ENCODE assay signal across 33 cellular contexts in genomic region chr1:42977653-42978052, GRCh38.
"Had no signal": no experiment of that assay in that cellular context is flagged by ENCODE, and none has a peak within 500 bp of the region (broad histone marks: within the 10 kb centered on the region; RNA-seq: fewer than 3 reads in every experiment).

No MANE protein-coding gene starts in this region.

- H3K27me3 Mint-ChIP-seq: naive thymus-derived CD4-positive, alpha-beta T cell had no signal

- DNase-seq: dermis blood vessel endothelial cell; effector memory CD4-positive, alpha-beta T cell; erythroblast; esophagus squamous epithelium; foreskin melanocyte; glutamatergic neuron; hypothalamus; immature natural killer cell; islet precursor cell; kidney glomerular epithelial cell; left colon; left ventricle myocardium superior; lower lobe of right lung; mucosa of descending colon; naive thymus-derived CD4-positive, alpha-beta T cell; nucleus accumbens; ovary; psoas muscle; right cardiac atrium; sigmoid colon; stimulated activated CD4-positive, alpha-beta T cell treated with anti-CD3 and anti-CD28 coated beads, Interleukin-2, amount 100 ng/mL, for 24 hours; stimulated activated CD4-positive, alpha-beta T cell treated with anti-CD3 and anti-CD28 coated beads, Interleukin-4, amount 100 ng/mL, for 24 hours; stimulated activated naive CD8-positive, alpha-beta T cell treated with anti-CD3 and anti-CD28 coated beads, Interleukin-15, Interleukin-2, amounts not matched to agents 100 U/mL and 50 U/mL, for 24 hours; substantia nigra; testis; tibial artery had no signal

- ATAC-seq: left colon; left ventricle myocardium superior; lower lobe of right lung; mucosa of descending colon; naive thymus-derived CD4-positive, alpha-beta T cell; psoas muscle; right cardiac atrium; stimulated activated effector memory CD8-positive, alpha-beta T cell treated with anti-CD3 and anti-CD28 coated beads, Interleukin-12 subunit alpha, Interleukin-12 subunit beta, amount 100 ng/mL, for 72 hours; stimulated activated naive CD8-positive, alpha-beta T cell treated with anti-CD3 and anti-CD28 coated beads, Interleukin-15, Interleukin-2, amounts not matched to agents 100 U/mL and 50 U/mL, for 24 hours had no signal

- H3K4me3 Mint-ChIP-seq: immature natural killer cell; mesothelial cell of epicardium; naive thymus-derived CD4-positive, alpha-beta T cell; nephron; stimulated activated effector memory CD8-positive, alpha-beta T cell treated with anti-CD3 and anti-CD28 coated beads, Interleukin-12 subunit alpha, Interleukin-12 subunit beta, amount 100 ng/mL, for 72 hours had no signal

- H3K9me3 Mint-ChIP-seq: immature natural killer cell; mesothelial cell of epicardium; nephron; stimulated activated effector memory CD8-positive, alpha-beta T cell treated with anti-CD3 and anti-CD28 coated beads, Interleukin-12 subunit alpha, Interleukin-12 subunit beta, amount 100 ng/mL, for 72 hours had no signal

- H3K27ac Mint-ChIP-seq: immature natural killer cell; mesothelial cell of epicardium; nephron; stimulated activated effector memory CD8-positive, alpha-beta T cell treated with anti-CD3 and anti-CD28 coated beads, Interleukin-12 subunit alpha, Interleukin-12 subunit beta, amount 100 ng/mL, for 72 hours had no signal

- H3K4me1 ChIP-seq: esophagus squamous epithelium, lower lobe of right lung, psoas muscle, testis, tibial artery, upper lobe of left lung had no signal

- H3K27me3 ChIP-seq: esophagus squamous epithelium, ovary, sigmoid colon, testis, tibial artery, upper lobe of left lung had no signal

- H3K4me3 ChIP-seq: coronary artery, esophagus squamous epithelium, lower lobe of right lung, mucosa of descending colon, ovary, psoas muscle, sigmoid colon, testis, tibial artery, upper lobe of left lung had no signal

- H3K27ac ChIP-seq: coronary artery, esophagus squamous epithelium, lower lobe of right lung, ovary, psoas muscle, sigmoid colon, testis, tibial artery, upper lobe of left lung had no signal

- FAIRE-seq: endothelial cell of umbilical vein, urothelium cell line had no signal

- H3K36me3 ChIP-seq: esophagus squamous epithelium, lower lobe of right lung, ovary, sigmoid colon, upper lobe of left lung had no signal

- H3K4me1 Mint-ChIP-seq: stimulated activated effector memory CD8-positive, alpha-beta T cell treated with anti-CD3 and anti-CD28 coated beads, Interleukin-12 subunit alpha, Interleukin-12 subunit beta, amount 100 ng/mL, for 72 hours had no signal

- H3K9me3 ChIP-seq: esophagus squamous epithelium, lower lobe of right lung, mucosa of descending colon, ovary, psoas muscle, sigmoid colon, testis, tibial artery, upper lobe of left lung had no signal
